Comparison of ENCODE assay signal across 8 cellular contexts in genomic region chrX:70434352-70434866, GRCh38. TPM values are rescaled to one million over a fixed set of nuclear protein-coding genes. Genes with fewer than 3 reads are reported as not detected.
A peak's percentile ranks its signal among the peaks of the same experiment; 100 is the strongest.
DNase-seq lines count a peak whose midpoint lies in the region; ATAC-seq, FAIRE-seq and TF ChIP-seq lines count a peak whose summit lies in the region.

No MANE protein-coding gene starts in this region.

- peaks cover 10% of the 10 kb centered on the region for H3K4me1 ChIP-seq in astrocyte (ENCODE audit: insufficient read depth, low read length)

- peak overlapping the region; percentile 83 for H3K27ac Mint-ChIP-seq in astrocyte (ENCODE audit: unreplicated experiment)

- no peaks in the 10 kb centered on the region for H3K9me3 ChIP-seq in astrocyte (ENCODE audit: insufficient read depth, low read depth, low read length)

- H3K9me3 Mint-ChIP-seq in astrocyte (ENCODE audit: unreplicated experiment) = no peaks in the 10 kb centered on the region

- H3K4me1 Mint-ChIP-seq in astrocyte (ENCODE audit: low read depth, unreplicated experiment) = peaks cover 6% of the 10 kb centered on the region

- no peaks in the 10 kb centered on the region for H4K20me1 ChIP-seq in astrocyte (ENCODE audit: insufficient read depth, low read length)

- H3K27ac ChIP-seq in astrocyte (ENCODE audit: low read depth, low read length) = peak overlapping the region; percentile 77

- no peak for TF ChIP-seq CTCF in GM12875 (IDR thresholded peaks at IDR 0.05; ENCODE audit: borderline replicate concordance, insufficient read depth, low read depth, low read length)
- no peak for TF ChIP-seq CTCF in astrocyte (IDR thresholded peaks at IDR 0.05; ENCODE audit: insufficient read depth, low read depth, low read length)

- peak overlapping the region; percentile 98 for H3K4me2 ChIP-seq in astrocyte (ENCODE audit: low read length)

- peak overlapping the region; percentile 91 for H3K4me3 Mint-ChIP-seq in astrocyte (ENCODE audit: unreplicated experiment)

- peaks cover 1% of the 10 kb centered on the region for H3K27me3 Mint-ChIP-seq in astrocyte (ENCODE audit: low read depth, unreplicated experiment)

- DNase-seq in NCI-H1436 treated with DMSO at 0.1 percent for 48 hours (lab: John Stamatoyannopoulos, UW) (peak; percentile 61), T-helper 1 cell (peak; percentile 32 to 66 (median 38)), astrocyte (ENCODE audit: low read depth) (peak; percentile 58), hepatic stellate cell (ENCODE audit: low spot score) (peak; percentile 85), pulmonary artery endothelial cell (ENCODE audit: low read depth, low spot score) (peak; percentile 33), NK-92 (lab: John Stamatoyannopoulos, UW; ENCODE audit: unreplicated experiment) (no peak)

- peak overlapping the region; percentile 87 for H3K9ac ChIP-seq in astrocyte (ENCODE audit: low read length)

- no peaks in the 10 kb centered on the region for H3K36me3 Mint-ChIP-seq in astrocyte (ENCODE audit: low read depth, unreplicated experiment)

- FAIRE-seq in astrocyte (lab: Jason Lieb, UNC) = no peak

- no peaks in the 10 kb centered on the region for H3K36me3 ChIP-seq in astrocyte (ENCODE audit: insufficient read depth, low read length)

- peak; percentile 65 for ATAC-seq in HG02763 (IDR thresholded peaks at IDR 0.05; ENCODE audit: unreplicated experiment)

- H3K27me3 ChIP-seq in astrocyte (ENCODE audit: insufficient read depth, low read length) = no peaks in the 10 kb centered on the region

- H3K79me2 ChIP-seq in astrocyte (ENCODE audit: insufficient read depth, low read length) = no peaks in the 10 kb centered on the region

- H3K4me3 ChIP-seq in GM12875 (ENCODE audit: low read depth, low read length) = peak overlapping the region; percentile 71
- peak overlapping the region; percentile 68 for H3K4me3 ChIP-seq in astrocyte (ENCODE audit: insufficient read depth, low read depth, low read length)

- H2AFZ ChIP-seq in astrocyte (ENCODE audit: low read depth, low read length) = peak overlapping the region; percentile 94

RNA-seq across cellular contexts. Expression of gene DLG3, which starts 10.2 kb away (rescaled TPM):
- total RNA-seq in astrocyte (14.5 and 15.2 TPM in 2 replicates), pulmonary artery endothelial cell (3.0 and 4.2 TPM in 2 replicates)

RNA-seq across cellular contexts. Expression of gene GDPD2, which starts 11.3 kb away (rescaled TPM):
- total RNA-seq in astrocyte = not detected in 2 replicates
- 0.07 TPM in 1 of 2 replicates, not detected in the other for total RNA-seq in pulmonary artery endothelial cell
